Comparison of ENCODE assay signal across 8 cellular contexts in the genomic region with DNA sequence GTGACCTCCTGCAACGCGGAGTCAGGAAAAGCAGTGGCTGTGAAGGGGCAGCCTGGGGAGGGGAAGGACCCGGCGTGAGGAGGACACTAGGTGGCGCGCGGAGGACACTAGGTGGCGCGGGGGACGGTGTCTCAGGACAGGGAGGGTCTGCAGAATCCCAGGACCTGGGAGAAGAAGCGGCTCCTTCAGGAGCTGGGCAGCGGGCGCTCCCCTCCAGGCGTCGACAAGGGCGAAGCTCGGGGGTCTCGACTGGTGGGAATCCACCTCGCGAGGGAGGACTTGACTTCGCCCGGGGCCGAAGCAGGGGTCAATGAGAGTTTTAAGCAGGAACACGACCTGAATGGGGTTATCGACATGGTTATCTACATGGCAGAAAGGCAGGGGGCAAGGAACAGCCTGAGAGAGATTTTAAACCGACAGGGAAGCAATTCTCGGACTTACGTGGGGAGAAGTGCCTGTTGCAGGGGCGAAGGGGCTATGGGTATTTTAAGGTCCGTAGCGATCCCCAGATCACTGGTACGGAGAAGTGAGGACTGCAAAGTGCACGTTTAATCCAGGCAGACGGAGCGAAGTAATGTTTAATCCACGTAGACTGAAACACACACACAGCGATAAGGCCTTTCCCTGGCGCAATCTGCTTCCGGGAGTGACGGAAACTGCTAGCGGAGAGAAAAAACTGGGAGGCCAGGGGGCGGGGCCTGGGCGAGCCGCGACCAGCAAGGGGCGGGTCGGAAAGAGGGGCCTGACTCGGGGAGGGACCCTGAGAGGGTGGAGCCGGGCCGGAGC. TPM values are rescaled to one million over a fixed set of nuclear protein-coding genes. Genes with fewer than 3 reads are reported as not detected.
DNase-seq lines count a peak whose midpoint lies in the region; ATAC-seq and TF ChIP-seq lines count a peak whose summit lies in the region.

A gene (minus strand): TSS at position 648 of the 786 bp plus-strand sequence. CDS start 9,426 bp downstream, outside the sequence.

- no peaks in the 10 kb centered on the region for H4K20me1 ChIP-seq in KMS-11 (ENCODE audit: insufficient read depth)

- no peaks in the 10 kb centered on the region for H3K27me3 ChIP-seq in KMS-11 (ENCODE audit: insufficient read depth, low read depth)
- H3K27me3 ChIP-seq in Peyer's patch, result no peaks in the 10 kb centered on the region
- no peaks in the 10 kb centered on the region for H3K27me3 ChIP-seq in esophagus muscularis mucosa

- H3K9me3 Mint-ChIP-seq in activated T-cell treated with anti-CD3 and anti-CD28 coated beads, Interleukin-2, amount 50 U/mL, for 72 hours, result peaks cover 8 to 14% of the 10 kb centered on the region in 2 donors

- peaks cover 25 to 52% of the 10 kb centered on the region in 2 donors for H3K36me3 Mint-ChIP-seq in activated T-cell treated with anti-CD3 and anti-CD28 coated beads, Interleukin-2, amount 50 U/mL, for 72 hours (ENCODE audit: insufficient read depth in 2 of 2)

- peak within 1 kb of the TSS; percentile 75 for H3K9ac ChIP-seq in KMS-11

- TF ChIP-seq CTCF in KMS-11 (conservative IDR thresholded peaks at IDR 0.05; ENCODE audit: low read depth, low read length) (peak; percentile 83), Peyer's patch (IDR thresholded peaks at IDR 0.05) (peak; percentile 59 to 86 (median 78)), esophagus muscularis mucosa (IDR thresholded peaks at IDR 0.05) (peak; percentile 74 to 86 (median 79))

- peak within 1 kb of the TSS; percentile 90 to 97 for H3K4me3 Mint-ChIP-seq in activated T-cell treated with anti-CD3 and anti-CD28 coated beads, Interleukin-2, amount 50 U/mL, for 72 hours

- H3K27ac Mint-ChIP-seq in activated T-cell treated with anti-CD3 and anti-CD28 coated beads, Interleukin-2, amount 50 U/mL, for 72 hours, result peak within 1 kb of the TSS; percentile 96

- WGBS in esophagus muscularis mucosa, result 0% methylated on average over 41 of the region's 50 CpGs

- H2AFZ ChIP-seq in KMS-11 (ENCODE audit: low read depth), result peak within 1 kb of the TSS; percentile 95

- no peak for TF ChIP-seq EP300 in esophagus muscularis mucosa (IDR thresholded peaks at IDR 0.05)

- H3K27ac ChIP-seq in KMS-11, result peak within 1 kb of the TSS; percentile 74
- H3K27ac ChIP-seq in Peyer's patch, result peak within 1 kb of the TSS; percentile 88 to 98 (median 89)
- H3K27ac ChIP-seq in esophagus muscularis mucosa (replicated peaks in 1 of 4), result peak within 1 kb of the TSS; percentile 90 to 97 (median 93)

- H3K4me1 Mint-ChIP-seq in activated T-cell treated with anti-CD3 and anti-CD28 coated beads, Interleukin-2, amount 50 U/mL, for 72 hours (ENCODE audit: low read depth), result peaks cover 24% of the 10 kb centered on the region

- ATAC-seq in GM21717 (IDR thresholded peaks at IDR 0.05; ENCODE audit: unreplicated experiment), result peak; percentile 85
- peak; percentile 97 for ATAC-seq in activated T-cell treated with anti-CD3 and anti-CD28 coated beads, Interleukin-2, amount 50 U/mL, for 72 hours (replicated peaks in 1 of 2)

- intact Hi-C loops in esophagus muscularis mucosa (cut with DNase I), result loop anchor here (1.0 to 5.0 kb wide), 4 partner anchors 33 to 99 kb away; a partner anchor contains a TSS

- no peaks in the 10 kb centered on the region for H3K27me3 Mint-ChIP-seq in activated T-cell treated with anti-CD3 and anti-CD28 coated beads, Interleukin-2, amount 50 U/mL, for 72 hours (ENCODE audit: low read depth)

- H3K4me1 ChIP-seq in KMS-11 (ENCODE audit: low read depth, poor library complexity, severe bottlenecking) (peaks cover 10% of the 10 kb centered on the region), Peyer's patch (peaks cover 0 to 16% (median 4%) of the 10 kb centered on the region in 4 donors), esophagus muscularis mucosa (peaks cover 12 to 26% (median 20%) of the 10 kb centered on the region in 4 donors)

- H3K79me2 ChIP-seq in KMS-11 (ENCODE audit: insufficient read depth, low read depth), result 0 out of 2 replicates have a peak, but pooled peaks cover 6% of the 10 kb centered on the region

- DNase-seq in DMS79 treated with DMSO at 0.1 percent for 48 hours (lab: John Stamatoyannopoulos, UW), result peak; percentile 89
- peak; percentile 95 to 99 (median 98) for DNase-seq in Peyer's patch
- DNase-seq in activated T-cell treated with anti-CD3 and anti-CD28 coated beads, Interleukin-2, amount 50 U/mL, for 72 hours, result peak; percentile 98 to 99
- peak; percentile 99 for DNase-seq in esophagus muscularis mucosa (ENCODE audit: extremely low spot score)
- peak; percentile 96 for DNase-seq in myocyte (ENCODE audit: low read depth)
- DNase-seq in stimulated activated CD8-positive, alpha-beta memory T cell treated with anti-CD3 and anti-CD28 coated beads, Interleukin-7, amount 100 ng/mL, for 4 hours (ENCODE audit: low read depth in 2 of 2), result peak; percentile 94

- H3K4me3 ChIP-seq in KMS-11 (IDR thresholded peaks at IDR 0.05; ENCODE audit: insufficient read depth, low read depth, low read length) (peak within 1 kb of the TSS; percentile 37), Peyer's patch (peak within 1 kb of the TSS; percentile 73 to 77 (median 76)), esophagus muscularis mucosa (peak within 1 kb of the TSS; percentile 63 to 92 (median 90))

- TF ChIP-seq POLR2A in Peyer's patch (IDR thresholded peaks at IDR 0.05) (peak; percentile 60 to 70), esophagus muscularis mucosa (IDR thresholded peaks at IDR 0.05; ENCODE audit: low read depth) (peak; percentile 34)

- H3K36me3 ChIP-seq in KMS-11 (ENCODE audit: insufficient read depth) (no peaks in the 10 kb centered on the region), Peyer's patch (no peaks in the 10 kb centered on the region), esophagus muscularis mucosa (no peaks in the 10 kb centered on the region)

- H3K9me3 ChIP-seq in Peyer's patch (peaks cover 0 to 3% (median 0%) of the 10 kb centered on the region in 4 donors), esophagus muscularis mucosa (no peaks in the 10 kb centered on the region)

- H3K4me2 ChIP-seq in KMS-11, result peak within 1 kb of the TSS; percentile 71

RNA-seq across cellular contexts. Expression of the gene that starts here (rescaled TPM):
- 1 to 10 TPM; 4.9 to 9.9 (median 5.3) TPM for total RNA-seq in Peyer's patch
- total RNA-seq in activated T-cell treated with anti-CD3 and anti-CD28 coated beads, Interleukin-2, amount 50 U/mL, for 72 hours, result 10 to 100 TPM; 10.4 to 12.1 TPM
- 1 to 10 TPM; 3.0 to 6.6 (median 4.3) TPM for total RNA-seq in esophagus muscularis mucosa
- 10.6 and 11.3 TPM in 2 replicates for total RNA-seq in myocyte
- polyA plus RNA-seq in myocyte (2012), result 5.1 TPM

Comparison
In these comparisons a context has a peak if more than half of its experiments do, and no peak if none do; other contexts are left out.
1. Peak in every context shown above with its lines: DNase-seq, ATAC-seq, H3K4me3 ChIP-seq and H3K27ac ChIP-seq.
2. H3K4me3 ChIP-seq: peak in every context shown above with its lines; median percentile 90 in esophagus muscularis mucosa; 76 in Peyer's patch; 37 in KMS-11.